8 cellular contexts compared by ENCODE assay signal in the genomic region with DNA sequence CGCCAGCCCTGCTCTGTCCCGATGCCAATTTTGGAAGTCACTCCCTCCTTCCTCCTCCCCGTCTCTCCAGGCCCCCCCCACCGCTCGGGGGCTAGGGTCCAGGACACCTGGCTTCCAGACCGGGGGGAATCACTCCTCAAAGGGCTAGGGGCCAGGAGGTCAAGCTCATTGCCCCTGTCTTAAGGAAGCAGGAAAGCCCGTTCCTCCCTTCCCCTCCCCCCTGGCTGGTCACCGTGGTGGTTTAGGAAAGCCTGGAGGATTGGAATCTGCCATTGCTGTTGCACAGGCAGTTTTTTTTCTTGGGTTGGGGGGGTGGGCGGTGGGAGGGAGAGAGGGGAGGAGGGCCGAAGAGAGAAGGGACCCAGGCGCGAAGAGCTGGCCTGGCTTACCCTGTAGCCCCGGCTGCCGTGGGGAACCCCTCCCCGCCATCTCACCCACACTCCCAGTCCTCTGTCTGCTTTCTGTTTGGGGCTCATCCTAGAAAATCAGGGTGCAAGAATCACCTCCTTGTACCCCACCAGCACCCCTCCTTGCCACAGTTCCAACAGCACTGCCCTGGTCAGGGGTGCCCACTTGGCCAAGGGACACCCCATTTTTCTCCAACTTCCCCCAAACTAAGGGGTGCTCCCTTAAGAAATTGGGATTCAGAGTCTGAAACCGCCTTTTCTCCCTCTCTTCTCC. TPM values are rescaled to one million over a fixed set of nuclear protein-coding genes. Genes with fewer than 3 reads are reported as not detected.
DNase-seq lines count a peak whose midpoint lies in the region; ATAC-seq and TF ChIP-seq lines count a peak whose summit lies in the region.

No MANE protein-coding gene starts in this region.

- peaks cover 17 to 88% (median 52%) of the 10 kb centered on the region in 12 donors for H3K4me1 ChIP-seq in heart left ventricle

- no peak overlapping the region for H3K4me3 Mint-ChIP-seq in effector memory CD8-positive, alpha-beta T cell

- H3K27ac ChIP-seq in WERI-Rb-1 (peak overlapping the region; percentile 55), heart left ventricle (peak overlapping the region; percentile 85 to 99 (median 97))

- H3K9me3 Mint-ChIP-seq in effector memory CD8-positive, alpha-beta T cell = no peaks in the 10 kb centered on the region

- intact Hi-C loops in heart left ventricle (cut with DNase I) = loop anchor here in 3 of 10 donors (5.0 to 10.0 kb wide), 2 partner anchors 108 to 265 kb away; partner anchors contain the start of gene XAF1 (in 3 of the 3)

- 6 to 13% (median 10%) methylated on average over 11 to 16 of the region's 16 CpGs for WGBS in heart left ventricle, 4 donors

- no peak for TF ChIP-seq POLR2A in heart left ventricle (IDR thresholded peaks at IDR 0.05)

- no peak for TF ChIP-seq CTCF in WERI-Rb-1 (IDR thresholded peaks at IDR 0.05; ENCODE audit: low read depth, low read length)
- TF ChIP-seq CTCF in heart left ventricle (IDR thresholded peaks at IDR 0.05) = no peak

- no peaks in the 10 kb centered on the region for H3K27me3 Mint-ChIP-seq in effector memory CD8-positive, alpha-beta T cell

- no peaks in the 10 kb centered on the region for H3K27me3 ChIP-seq in WERI-Rb-1 (ENCODE audit: insufficient read depth, low read depth, severe bottlenecking)
- peaks cover 0 to 24% (median 0%) of the 10 kb centered on the region in 9 donors for H3K27me3 ChIP-seq in heart left ventricle

- ATAC-seq in heart left ventricle = no peak
- no peak for ATAC-seq in effector memory CD8-positive, alpha-beta T cell (replicated peaks)

- peaks cover 61 to 62% of the 10 kb centered on the region in 2 donors for H3K4me1 Mint-ChIP-seq in effector memory CD8-positive, alpha-beta T cell (ENCODE audit: low read depth in 2 of 2)

- H3K4me3 ChIP-seq in WERI-Rb-1 (ENCODE audit: low read depth, low read length) = peak overlapping the region; percentile 18
- peak overlapping the region; percentile 24 to 97 (median 65) for H3K4me3 ChIP-seq in heart left ventricle

- H3K27ac Mint-ChIP-seq in effector memory CD8-positive, alpha-beta T cell = no peak overlapping the region

- H3K36me3 ChIP-seq in WERI-Rb-1 = no peaks in the 10 kb centered on the region; the same call in none of the 2 replicates
- peaks cover 0 to 20% (median 8%) of the 10 kb centered on the region in 9 donors for H3K36me3 ChIP-seq in heart left ventricle

- peak; percentile 9 for DNase-seq in DMS153 (lab: John Stamatoyannopoulos, UW)
- DNase-seq in DMS153 treated with DMSO at 0.1 percent for 48 hours (lab: John Stamatoyannopoulos, UW; ENCODE audit: unreplicated experiment) = no peak
- DNase-seq in WERI-Rb-1 = peak; percentile 68
- DNase-seq in heart left ventricle = peak; percentile 66 to 74 (median 69)
- peak; percentile 37 for DNase-seq in renal cortical epithelial cell (ENCODE audit: low read depth)
- DNase-seq in cortex of kidney (lab: John Stamatoyannopoulos, UW) = no peak
- no peak for DNase-seq in effector memory CD8-positive, alpha-beta T cell
- DNase-seq in activated CD4-positive, alpha-beta T cell treated with anti-CD3 and anti-CD28 coated beads for 4 hours = no peak

- peaks cover 37% of the 10 kb centered on the region for H3K36me3 Mint-ChIP-seq in effector memory CD8-positive, alpha-beta T cell (ENCODE audit: insufficient read depth)

- H3K9me3 ChIP-seq in WERI-Rb-1 (ENCODE audit: severe bottlenecking) = no peaks in the 10 kb centered on the region
- no peaks in the 10 kb centered on the region for H3K9me3 ChIP-seq in heart left ventricle

RNA-seq across cellular contexts. Expression of gene BCL6B, which starts 2.9 kb away (rescaled TPM):
- total RNA-seq in heart left ventricle (10 to 100 TPM in 6 of 9 donors, 1 to 10 TPM in 3; 9.0 to 32.8 (median 14.9) TPM), renal cortical epithelial cell (under 0.01 and 0.05 TPM in 2 replicates)
- polyA plus RNA-seq in heart left ventricle = 10 to 100 TPM in 1 of 2 donors, 1 to 10 TPM in 1; 5.9 to 10.3 TPM

RNA-seq across cellular contexts. Expression of gene RNASEK, which starts 7.6 kb away (rescaled TPM):
- 100 to 1,000 TPM; 149 to 255 (median 171) TPM for total RNA-seq in heart left ventricle
- polyA plus RNA-seq in heart left ventricle = 100 to 1,000 TPM; 290 to 387 TPM
- 31.4 and 40.3 TPM in 2 replicates for total RNA-seq in renal cortical epithelial cell

RNA-seq across cellular contexts. Expression of gene SLC16A13, which starts 15.8 kb away (rescaled TPM):
- total RNA-seq in heart left ventricle (1 to 10 TPM in 8 of 9 donors, under 1 TPM in 1; 0.83 to 2.1 (median 1.1) TPM), renal cortical epithelial cell (0.99 and 1.0 TPM in 2 replicates)
- polyA plus RNA-seq in heart left ventricle = under 1 TPM; 0.87 to 0.95 TPM

RNA-seq across cellular contexts. Expression of gene SLC16A11, which starts 23.9 kb away (rescaled TPM):
- total RNA-seq in heart left ventricle = under 1 TPM in 8 of 9 donors, not detected in 1; 0.19 to 1.00 (median 0.79) TPM
- polyA plus RNA-seq in heart left ventricle = 1 to 10 TPM in 1 of 2 donors, under 1 TPM in 1; 0.68 to 1.4 TPM
- not detected in 2 replicates for total RNA-seq in renal cortical epithelial cell

RNA-seq across cellular contexts. Expression of gene ALOX12, which starts 24.1 kb away (rescaled TPM):
- total RNA-seq in heart left ventricle (under 1 TPM in 1 of 9 donors, not detected in 8; 0.44 TPM), renal cortical epithelial cell (not detected in 2 replicates)
- polyA plus RNA-seq in heart left ventricle = not detected

Comparison
In these comparisons a context has a peak if more than half of its experiments do, and no peak if none do; other contexts are left out.
1. DNase-seq: peak in DMS153 (single experiment), WERI-Rb-1 (single experiment), heart left ventricle (5 of 5) and renal cortical epithelial cell (single experiment); none in DMS153 treated with DMSO at 0.1 percent for 48 hours (single experiment), cortex of kidney (single experiment), effector memory CD8-positive, alpha-beta T cell (0 of 3) and activated CD4-positive, alpha-beta T cell treated with anti-CD3 and anti-CD28 coated beads for 4 hours (0 of 2).